Comparison of ENCODE assay signal across 28 cellular contexts in genomic region chr4:189825466-189825865, GRCh38.
"Had no signal": no experiment of that assay in that cellular context is flagged by ENCODE, and none has a peak within 500 bp of the region (broad histone marks: within the 10 kb centered on the region; RNA-seq: fewer than 3 reads in every experiment).

No MANE protein-coding gene starts in this region.

- H3K9me3 Mint-ChIP-seq: stimulated activated effector memory CD8-positive, alpha-beta T cell treated with anti-CD3 and anti-CD28 coated beads, Interleukin-12 subunit alpha, Interleukin-12 subunit beta, amount 100 ng/mL, for 72 hours; stimulated activated memory B cell treated with anti-CD40 and anti-IgM and Interleukin-4, amounts not matched to agents 10 μg/mL and 1 μg/mL and 100 μg/mL, for 72 hours; stimulated activated naive B cell treated with anti-CD40 and anti-IgM and Interleukin-4, amounts not matched to agents 10 μg/mL and 1 μg/mL and 100 μg/mL, for 72 hours; stimulated activated naive CD8-positive, alpha-beta T cell treated with anti-CD3 and anti-CD28 coated beads, Interleukin-15, amount 100 ng/mL, for 72 hours; stimulated activated naive CD8-positive, alpha-beta T cell treated with anti-CD3 and anti-CD28 coated beads, Interleukin-15, Interleukin-2, amounts not matched to agents 100 ng/mL and 50 ng/mL, for 24 hours had no signal

- H3K4me3 Mint-ChIP-seq: stimulated activated effector memory CD8-positive, alpha-beta T cell treated with anti-CD3 and anti-CD28 coated beads, Interleukin-12 subunit alpha, Interleukin-12 subunit beta, amount 100 ng/mL, for 72 hours; stimulated activated memory B cell treated with anti-CD40 and anti-IgM and Interleukin-4, amounts not matched to agents 10 μg/mL and 1 μg/mL and 100 μg/mL, for 72 hours; stimulated activated naive B cell treated with anti-CD40 and anti-IgM and Interleukin-4, amounts not matched to agents 10 μg/mL and 1 μg/mL and 100 μg/mL, for 72 hours; stimulated activated naive CD8-positive, alpha-beta T cell treated with anti-CD3 and anti-CD28 coated beads, Interleukin-15, amount 100 ng/mL, for 72 hours; stimulated activated naive CD8-positive, alpha-beta T cell treated with anti-CD3 and anti-CD28 coated beads, Interleukin-15, Interleukin-2, amounts not matched to agents 100 ng/mL and 50 ng/mL, for 24 hours; type B pancreatic cell had no signal

- H3K36me3 Mint-ChIP-seq: stimulated activated effector memory CD8-positive, alpha-beta T cell treated with anti-CD3 and anti-CD28 coated beads, Interleukin-12 subunit alpha, Interleukin-12 subunit beta, amount 100 ng/mL, for 72 hours; stimulated activated memory B cell treated with anti-CD40 and anti-IgM and Interleukin-4, amounts not matched to agents 10 μg/mL and 1 μg/mL and 100 μg/mL, for 72 hours; stimulated activated naive B cell treated with anti-CD40 and anti-IgM and Interleukin-4, amounts not matched to agents 10 μg/mL and 1 μg/mL and 100 μg/mL, for 72 hours; type B pancreatic cell had no signal

- H3K4me1 ChIP-seq: stomach, suprapubic skin, testis, thyroid gland, tibial artery, tibial nerve, transverse colon, upper lobe of left lung, upper lobe of right lung, uterus, vagina had no signal

- ATAC-seq: stimulated activated effector memory CD8-positive, alpha-beta T cell treated with anti-CD3 and anti-CD28 coated beads, Interleukin-12 subunit alpha, Interleukin-12 subunit beta, amount 100 ng/mL, for 72 hours; stimulated activated memory B cell treated with anti-CD40 and anti-IgM and Interleukin-4, amounts not matched to agents 10 μg/mL and 1 μg/mL and 100 μg/mL, for 72 hours; stimulated activated naive B cell treated with anti-CD40 and anti-IgM and Interleukin-4, amounts not matched to agents 10 μg/mL and 1 μg/mL and 100 μg/mL, for 72 hours; stimulated activated naive CD8-positive, alpha-beta T cell treated with anti-CD3 and anti-CD28 coated beads, Interleukin-15, amount 100 ng/mL, for 72 hours; stimulated activated naive CD8-positive, alpha-beta T cell treated with anti-CD3 and anti-CD28 coated beads, Interleukin-15, Interleukin-2, amounts not matched to agents 100 U/mL and 50 U/mL, for 24 hours; upper lobe of right lung had no signal

- H3K27ac ChIP-seq: stomach, suprapubic skin, testis, thoracic aorta, thyroid gland, tibial artery, tibial nerve, transverse colon, upper lobe of left lung, upper lobe of right lung, uterus, vagina had no signal

- H3K4me1 Mint-ChIP-seq: stimulated activated effector memory CD8-positive, alpha-beta T cell treated with anti-CD3 and anti-CD28 coated beads, Interleukin-12 subunit alpha, Interleukin-12 subunit beta, amount 100 ng/mL, for 72 hours; stimulated activated memory B cell treated with anti-CD40 and anti-IgM and Interleukin-4, amounts not matched to agents 10 μg/mL and 1 μg/mL and 100 μg/mL, for 72 hours; stimulated activated naive B cell treated with anti-CD40 and anti-IgM and Interleukin-4, amounts not matched to agents 10 μg/mL and 1 μg/mL and 100 μg/mL, for 72 hours; stimulated activated naive CD8-positive, alpha-beta T cell treated with anti-CD3 and anti-CD28 coated beads, Interleukin-15, amount 100 ng/mL, for 72 hours had no signal

- DNase-seq: stimulated activated CD4-positive, alpha-beta T cell treated with anti-CD3 and anti-CD28 coated beads, Interleukin-2, amount 100 ng/mL, for 48 hours; stimulated activated CD4-positive, alpha-beta T cell treated with anti-CD3 and anti-CD28 coated beads, Interleukin-4, amount 100 ng/mL, for 1 hour; stimulated activated CD4-positive, alpha-beta T cell treated with anti-CD3 and anti-CD28 coated beads, Interleukin-4, amount 100 ng/mL, for 24 hours; stimulated activated CD4-positive, alpha-beta T cell treated with anti-CD3 and anti-CD28 coated beads, Interleukin-4, amount 100 ng/mL, for 4 hours; stimulated activated CD8-positive, alpha-beta memory T cell treated with anti-CD3 and anti-CD28 coated beads, Interleukin-4, amount 100 ng/mL, for 48 hours; stimulated activated naive B cell treated with anti-CD40 and anti-IgM and Interleukin-4, amounts not matched to agents 10 μg/mL and 1 μg/mL and 100 μg/mL, for 72 hours; stimulated activated naive CD4-positive, alpha-beta T cell; stimulated activated naive CD4-positive, alpha-beta T cell treated with Interleukin-2 at 50 U/mL for 16 hours; stimulated activated naive CD8-positive, alpha-beta T cell treated with anti-CD3 and anti-CD28 coated beads, Interleukin-15, amount 100 ng/mL, for 72 hours; stimulated activated naive CD8-positive, alpha-beta T cell treated with anti-CD3 and anti-CD28 coated beads, Interleukin-15, Interleukin-2, amounts not matched to agents 100 U/mL and 50 U/mL, for 24 hours; stomach; substantia nigra; testis; thyroid gland; tibial artery; transverse colon; trophoblast cell; upper lobe of left lung; upper lobe of right lung; uterus had no signal

- H3K4me3 ChIP-seq: stomach, suprapubic skin, testis, thoracic aorta, thyroid gland, tibial artery, tibial nerve, transverse colon, upper lobe of left lung, upper lobe of right lung, uterus, vagina had no signal

- H3K27me3 Mint-ChIP-seq: stimulated activated memory B cell treated with anti-CD40 and anti-IgM and Interleukin-4, amounts not matched to agents 10 μg/mL and 1 μg/mL and 100 μg/mL, for 72 hours; stimulated activated naive B cell treated with anti-CD40 and anti-IgM and Interleukin-4, amounts not matched to agents 10 μg/mL and 1 μg/mL and 100 μg/mL, for 72 hours; stimulated activated naive CD8-positive, alpha-beta T cell treated with anti-CD3 and anti-CD28 coated beads, Interleukin-15, Interleukin-2, amounts not matched to agents 100 ng/mL and 50 ng/mL, for 24 hours; type B pancreatic cell had no signal

- H3K36me3 ChIP-seq: stomach, suprapubic skin, thoracic aorta, thyroid gland, tibial artery, tibial nerve, transverse colon, upper lobe of left lung, upper lobe of right lung, uterus, vagina had no signal

- H3K27ac Mint-ChIP-seq: stimulated activated effector memory CD8-positive, alpha-beta T cell treated with anti-CD3 and anti-CD28 coated beads, Interleukin-12 subunit alpha, Interleukin-12 subunit beta, amount 100 ng/mL, for 72 hours; stimulated activated memory B cell treated with anti-CD40 and anti-IgM and Interleukin-4, amounts not matched to agents 10 μg/mL and 1 μg/mL and 100 μg/mL, for 72 hours; stimulated activated naive B cell treated with anti-CD40 and anti-IgM and Interleukin-4, amounts not matched to agents 10 μg/mL and 1 μg/mL and 100 μg/mL, for 72 hours; stimulated activated naive CD8-positive, alpha-beta T cell treated with anti-CD3 and anti-CD28 coated beads, Interleukin-15, amount 100 ng/mL, for 72 hours; stimulated activated naive CD8-positive, alpha-beta T cell treated with anti-CD3 and anti-CD28 coated beads, Interleukin-15, Interleukin-2, amounts not matched to agents 100 ng/mL and 50 ng/mL, for 24 hours; type B pancreatic cell had no signal

- H3K27me3 ChIP-seq: stomach, suprapubic skin, testis, thyroid gland, tibial artery, tibial nerve, transverse colon, upper lobe of left lung, upper lobe of right lung, uterus, vagina had no signal

- H3K9me3 ChIP-seq: stomach, suprapubic skin, testis, thoracic aorta, thyroid gland, tibial artery, tibial nerve, transverse colon, upper lobe of left lung, upper lobe of right lung, uterus, vagina had no signal
